In the genomic region with DNA sequence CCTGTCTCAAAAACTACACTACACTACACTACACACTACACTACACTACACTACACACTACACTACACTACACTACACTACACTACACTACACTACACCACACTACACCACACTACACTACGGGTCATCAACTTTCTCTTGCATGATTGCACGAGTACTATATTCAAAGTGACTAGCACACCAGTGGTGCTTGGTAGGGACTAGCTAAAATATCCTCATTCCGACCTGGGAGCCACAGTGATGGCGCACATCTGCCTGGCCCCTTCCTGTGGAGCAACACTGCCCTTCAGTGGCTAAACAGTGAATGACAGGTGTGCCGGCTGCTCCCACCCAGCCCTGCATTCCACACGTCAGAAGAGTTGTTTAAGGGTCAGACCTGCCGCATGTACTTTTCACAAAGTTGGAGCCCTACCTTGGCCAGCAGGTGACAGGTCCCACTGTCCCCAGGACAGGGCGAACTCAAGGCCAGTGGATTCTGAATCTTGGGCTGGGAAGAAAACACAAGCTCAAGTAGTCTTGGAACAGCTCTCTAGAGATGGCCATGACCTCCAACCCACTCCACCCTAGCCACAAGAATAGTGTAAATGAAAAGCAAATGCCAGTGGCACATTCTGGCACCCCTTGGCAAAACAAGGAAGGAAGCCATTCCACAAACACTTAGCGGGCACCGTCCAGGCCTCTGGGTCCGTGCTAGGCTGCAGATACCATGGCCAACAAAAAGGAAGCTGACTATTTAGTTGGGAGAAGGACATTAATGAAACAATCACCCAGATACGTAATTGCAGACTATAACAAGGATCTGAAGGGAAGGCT, we compare ENCODE assay signal across 8 cellular contexts. TPM values are rescaled to one million over a fixed set of nuclear protein-coding genes. Genes with fewer than 3 reads are reported as not detected.
DNase-seq lines count a peak whose midpoint lies in the region; ATAC-seq and TF ChIP-seq lines count a peak whose summit lies in the region.

No MANE protein-coding gene starts in this region.

- no peak overlapping the region for H3K27ac Mint-ChIP-seq in WTC11

- no peaks in the 10 kb centered on the region for H3K9me3 Mint-ChIP-seq in WTC11

- TF ChIP-seq CTCF in AG09309 (IDR thresholded peaks at IDR 0.05; ENCODE audit: control insufficient read depth, insufficient read depth, low read depth, low read length, missing control alignments) (peak; percentile 97), WTC11 (IDR thresholded peaks at IDR 0.05) (peak; percentile 96), cardiac fibroblast (IDR thresholded peaks at IDR 0.05; ENCODE audit: low read depth, low read length) (peak; percentile 96)

- POLR2A ChIA-PET in WTC11 (lab: Charles Lee), result no interaction called here

- DNase-seq in AG09309 (ENCODE audit: low read depth), result no peak
- DNase-seq in NCI-H226, result peak; percentile 44
- peak; percentile 85 for DNase-seq in WTC11 (ENCODE audit: low spot score)
- DNase-seq in cardiac fibroblast (ENCODE audit: low read depth in 2 of 2), result peak; percentile 78
- peak; percentile 64 to 83 for DNase-seq in left colon
- peak; percentile 64 for DNase-seq in stimulated activated CD4-positive, alpha-beta T cell treated with anti-CD3 and anti-CD28 coated beads, Interleukin-4, amount 100 ng/mL, for 1 hour

- peaks cover 6% of the 10 kb centered on the region; the same call in 1 of the 2 replicates for H3K36me3 Mint-ChIP-seq in WTC11

- CTCF ChIA-PET in WTC11 (lab: Charles Lee), result interaction anchor here (0.5 to 4.4 kb wide), 64 partner anchors 10 to 419 kb away, joined by 3 to 43 read pairs (median 4); partner anchors contain the start of genes MCFD2, MSH2 and STPG4

- intact Hi-C loops in left colon (cut with DNase I, micrococcal nuclease), result loop anchor here in 1 of 2 donors (10.0 kb wide), 1 partner anchor 408 kb away; the partner anchor contains the start of gene MCFD2

- H3K4me3 ChIP-seq in AG09309 (ENCODE audit: control insufficient read depth, low read depth, low read length) (no peak overlapping the region), cardiac fibroblast (replicated peaks in 1 of 2; ENCODE audit: low read depth in 2 of 2, low read length in 2 of 2) (no peak overlapping the region)

- H3K4me3 Mint-ChIP-seq in WTC11, result no peak overlapping the region

- no peaks in the 10 kb centered on the region for H3K27me3 Mint-ChIP-seq in WTC11 (ENCODE audit: low read depth)

- ATAC-seq in GM18870 (IDR thresholded peaks at IDR 0.05; ENCODE audit: unreplicated experiment) (peak; percentile 75), HG03097 (IDR thresholded peaks at IDR 0.05; ENCODE audit: low FRiP score, unreplicated experiment) (peak; percentile 88), WTC11 (peak; percentile 93), left colon (peak; percentile 88)

- peaks cover 17% of the 10 kb centered on the region for H3K4me1 Mint-ChIP-seq in WTC11

TF ChIP-seq in WTC11, 78 proteins besides CTCF, POLR2A, EP300 and RAD21:
- TF ChIP-seq, protein P1, sequence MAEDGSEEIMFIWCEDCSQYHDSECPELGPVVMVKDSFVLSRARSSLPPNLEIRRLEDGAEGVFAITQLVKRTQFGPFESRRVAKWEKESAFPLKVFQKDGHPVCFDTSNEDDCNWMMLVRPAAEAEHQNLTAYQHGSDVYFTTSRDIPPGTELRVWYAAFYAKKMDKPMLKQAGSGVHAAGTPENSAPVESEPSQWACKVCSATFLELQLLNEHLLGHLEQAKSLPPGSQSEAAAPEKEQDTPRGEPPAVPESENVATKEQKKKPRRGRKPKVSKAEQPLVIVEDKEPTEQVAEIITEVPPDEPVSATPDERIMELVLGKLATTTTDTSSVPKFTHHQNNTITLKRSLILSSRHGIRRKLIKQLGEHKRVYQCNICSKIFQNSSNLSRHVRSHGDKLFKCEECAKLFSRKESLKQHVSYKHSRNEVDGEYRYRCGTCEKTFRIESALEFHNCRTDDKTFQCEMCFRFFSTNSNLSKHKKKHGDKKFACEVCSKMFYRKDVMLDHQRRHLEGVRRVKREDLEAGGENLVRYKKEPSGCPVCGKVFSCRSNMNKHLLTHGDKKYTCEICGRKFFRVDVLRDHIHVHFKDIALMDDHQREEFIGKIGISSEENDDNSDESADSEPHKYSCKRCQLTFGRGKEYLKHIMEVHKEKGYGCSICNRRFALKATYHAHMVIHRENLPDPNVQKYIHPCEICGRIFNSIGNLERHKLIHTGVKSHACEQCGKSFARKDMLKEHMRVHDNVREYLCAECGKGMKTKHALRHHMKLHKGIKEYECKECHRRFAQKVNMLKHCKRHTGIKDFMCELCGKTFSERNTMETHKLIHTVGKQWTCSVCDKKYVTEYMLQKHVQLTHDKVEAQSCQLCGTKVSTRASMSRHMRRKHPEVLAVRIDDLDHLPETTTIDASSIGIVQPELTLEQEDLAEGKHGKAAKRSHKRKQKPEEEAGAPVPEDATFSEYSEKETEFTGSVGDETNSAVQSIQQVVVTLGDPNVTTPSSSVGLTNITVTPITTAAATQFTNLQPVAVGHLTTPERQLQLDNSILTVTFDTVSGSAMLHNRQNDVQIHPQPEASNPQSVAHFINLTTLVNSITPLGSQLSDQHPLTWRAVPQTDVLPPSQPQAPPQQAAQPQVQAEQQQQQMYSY (CRISPR knock-in tag; IDR thresholded peaks at IDR 0.05), result no peak
- TF ChIP-seq, protein P2, sequence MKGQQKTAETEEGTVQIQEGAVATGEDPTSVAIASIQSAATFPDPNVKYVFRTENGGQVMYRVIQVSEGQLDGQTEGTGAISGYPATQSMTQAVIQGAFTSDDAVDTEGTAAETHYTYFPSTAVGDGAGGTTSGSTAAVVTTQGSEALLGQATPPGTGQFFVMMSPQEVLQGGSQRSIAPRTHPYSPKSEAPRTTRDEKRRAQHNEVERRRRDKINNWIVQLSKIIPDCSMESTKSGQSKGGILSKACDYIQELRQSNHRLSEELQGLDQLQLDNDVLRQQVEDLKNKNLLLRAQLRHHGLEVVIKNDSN (CRISPR knock-in tag; IDR thresholded peaks at IDR 0.05), result no peak
- TF ChIP-seq ETV6 (CRISPR knock-in tag; IDR thresholded peaks at IDR 0.05), result peak; percentile 49; the same call in 1 of the 2 replicates

RNA-seq across cellular contexts. Expression of gene EPCAM, which starts 45.9 kb away (rescaled TPM):
- total RNA-seq in WTC11 (2021) (214 to 229 TPM (median 227 TPM) in 3 replicates), left colon (1,000 to 10,000 TPM; 1,569 to 1,978 TPM)
